24 cellular contexts compared by ENCODE assay signal in genomic region chr11:2569321-2569721, GRCh38.
DNase-seq lines count a peak whose midpoint lies in the region; TF ChIP-seq lines count a peak whose summit lies in the region.
"Had no signal": no experiment of that assay in that cellular context is flagged by ENCODE, and none has a peak within 500 bp of the region (broad histone marks: within the 10 kb centered on the region; RNA-seq: fewer than 3 reads in every experiment).

No MANE protein-coding gene starts in this region.

- H3K27me3 ChIP-seq in Loucy (ENCODE audit: insufficient read depth, low read length, poor library complexity, severe bottlenecking) = no peaks in the 10 kb centered on the region
- H3K27me3 ChIP-seq: BE2C, gastrocnemius medialis, left lung, MG63, vagina had no signal

- H3K9me3 Mint-ChIP-seq in CD14-positive monocyte = peaks cover 0 to 6% (median 0%) of the 10 kb centered on the region in 7 donors
- H3K9me3 Mint-ChIP-seq in type B pancreatic cell = no peaks in the 10 kb centered on the region
- H3K9me3 Mint-ChIP-seq: activated B cell treated with CpG ODN at 0.5 μM for 24 hours; activated CD8-positive, alpha-beta T cell treated with anti-CD3 and anti-CD28 coated beads for 36 hours; activated naive CD4-positive, alpha-beta T cell treated with anti-CD3 and anti-CD28 coated beads, Interleukin-2, amount 50 U/mL, for 72 hours; activated T-cell treated with anti-CD3 and anti-CD28 coated beads, Interleukin-2, amount 50 U/mL, for 24 hours had no signal

- intact Hi-C loops in CD14-positive monocyte (cut with micrococcal nuclease) (no loop called here), posterior vena cava (cut with DNase I) (no loop called here)

- peak overlapping the region; percentile 34 for H3K4me2 ChIP-seq in Loucy (ENCODE audit: low read depth, low read length, poor library complexity, severe bottlenecking)

- no peaks in the 10 kb centered on the region for H3K9me2 ChIP-seq in Loucy (replicated peaks; ENCODE audit: low read depth, low read length)

- H3K4me1 Mint-ChIP-seq in CD14-positive monocyte (peaks cover 9% of the 10 kb centered on the region), type B pancreatic cell (ENCODE audit: unreplicated experiment) (no peaks in the 10 kb centered on the region)
- H3K4me1 Mint-ChIP-seq: activated B cell treated with CpG ODN at 0.5 μM for 24 hours, brain had no signal

- no peak overlapping the region for H3K4me3 ChIP-seq in Loucy (ENCODE audit: low read length, poor library complexity, severe bottlenecking)
- no peak overlapping the region for H3K4me3 ChIP-seq in fibroblast of villous mesenchyme (ENCODE audit: low read depth, low read length)
- H3K4me3 ChIP-seq: gastrocnemius medialis, left lung, MG63, vagina had no signal

- no peak overlapping the region for H3K27ac Mint-ChIP-seq in CD14-positive monocyte
- no peak overlapping the region for H3K27ac Mint-ChIP-seq in type B pancreatic cell
- H3K27ac Mint-ChIP-seq: activated B cell treated with CpG ODN at 0.5 μM for 24 hours; activated CD8-positive, alpha-beta T cell treated with anti-CD3 and anti-CD28 coated beads for 36 hours; activated naive CD4-positive, alpha-beta T cell treated with anti-CD3 and anti-CD28 coated beads, Interleukin-2, amount 50 U/mL, for 72 hours; activated T-cell treated with anti-CD3 and anti-CD28 coated beads, Interleukin-2, amount 50 U/mL, for 24 hours; brain had no signal

- no peaks in the 10 kb centered on the region for H3K36me3 ChIP-seq in Loucy (ENCODE audit: insufficient read depth, low read length)
- H3K36me3 ChIP-seq: BE2C, gastrocnemius medialis, MG63, vagina had no signal

- H3K36me3 Mint-ChIP-seq in CD14-positive monocyte (peaks cover 22 to 40% of the 10 kb centered on the region in 2 donors), type B pancreatic cell (no peaks in the 10 kb centered on the region)
- H3K36me3 Mint-ChIP-seq: activated naive CD4-positive, alpha-beta T cell treated with anti-CD3 and anti-CD28 coated beads, Interleukin-2, amount 50 U/mL, for 72 hours; brain had no signal

- TF ChIP-seq CTCF in CD14-positive monocyte (IDR thresholded peaks at IDR 0.05) = no peak
- TF ChIP-seq CTCF in Loucy (conservative IDR thresholded peaks at IDR 0.05; ENCODE audit: low read length) = no peak
- TF ChIP-seq CTCF in fibroblast of villous mesenchyme (IDR thresholded peaks at IDR 0.05; ENCODE audit: insufficient read depth, low read depth, low read length) = no peak
- TF ChIP-seq CTCF in type B pancreatic cell (conservative IDR thresholded peaks at IDR 0.05) = no peak

- H2AFZ ChIP-seq in Loucy (ENCODE audit: low read length) = no peak overlapping the region

- H3K4me3 Mint-ChIP-seq in CD14-positive monocyte = no peak overlapping the region
- H3K4me3 Mint-ChIP-seq in type B pancreatic cell = no peak overlapping the region
- H3K4me3 Mint-ChIP-seq: activated B cell treated with CpG ODN at 0.5 μM for 24 hours; activated CD8-positive, alpha-beta T cell treated with anti-CD3 and anti-CD28 coated beads for 36 hours; activated T-cell treated with anti-CD3 and anti-CD28 coated beads, Interleukin-2, amount 50 U/mL, for 24 hours; brain had no signal

- no peaks in the 10 kb centered on the region for H3F3A ChIP-seq in Loucy (ENCODE audit: low read depth)

- no peaks in the 10 kb centered on the region for H3K9me3 ChIP-seq in Loucy (ENCODE audit: insufficient read depth, low read depth, low read length)
- H3K9me3 ChIP-seq: BE2C, gastrocnemius medialis, left lung, MG63, vagina had no signal

- no peaks in the 10 kb centered on the region for H3K79me2 ChIP-seq in Loucy (ENCODE audit: insufficient read depth, low read length)

- H3K9ac ChIP-seq in Loucy (ENCODE audit: low read depth, low read length, poor library complexity, severe bottlenecking) = no peak overlapping the region

- H4K20me1 ChIP-seq in Loucy (ENCODE audit: insufficient read depth, low read length, poor library complexity, severe bottlenecking) = no peaks in the 10 kb centered on the region

- peaks cover 3% of the 10 kb centered on the region for H3K4me1 ChIP-seq in Loucy (ENCODE audit: insufficient read depth, low read length, poor library complexity, severe bottlenecking)
- H3K4me1 ChIP-seq: BE2C, gastrocnemius medialis, left lung, vagina had no signal

- H3K27me3 Mint-ChIP-seq in CD14-positive monocyte (ENCODE audit: low read depth in 3 of 3) = no peaks in the 10 kb centered on the region
- no peaks in the 10 kb centered on the region for H3K27me3 Mint-ChIP-seq in type B pancreatic cell
- H3K27me3 Mint-ChIP-seq: activated B cell treated with CpG ODN at 0.5 μM for 24 hours; activated CD8-positive, alpha-beta T cell treated with anti-CD3 and anti-CD28 coated beads for 36 hours; activated T-cell treated with anti-CD3 and anti-CD28 coated beads, Interleukin-2, amount 50 U/mL, for 24 hours had no signal

- DNase-seq in CD14-positive monocyte (ENCODE audit: low spot score) = peak; percentile 38
- DNase-seq in fibroblast of villous mesenchyme (ENCODE audit: low read depth) = peak; percentile 3
- DNase-seq in posterior vena cava (ENCODE audit: low spot score) = peak; percentile 44
- no peak for DNase-seq in NCI-H128 (lab: John Stamatoyannopoulos, UW; ENCODE audit: unreplicated experiment)
- DNase-seq in NCI-H345 (lab: John Stamatoyannopoulos, UW) = no peak
- no peak for DNase-seq in type B pancreatic cell (ENCODE audit: extremely low spot score, unreplicated experiment)
- DNase-seq: activated B cell treated with CpG ODN at 0.5 μM for 24 hours; activated CD8-positive, alpha-beta T cell treated with anti-CD3 and anti-CD28 coated beads for 36 hours; activated T-cell treated with anti-CD3 and anti-CD28 coated beads, Interleukin-2, amount 50 U/mL, for 24 hours; BE2C; cortex of kidney; DMS 273 treated with DMSO at 0.1 percent for 48 hours; gastrocnemius medialis; GF-D8; MG63; NCI-H1930; NCI-H446 treated with DMSO at 0.1 percent for 48 hours; SIG-M5; stimulated activated CD8-positive, alpha-beta memory T cell treated with anti-CD3 and anti-CD28 coated beads, Interleukin-4, amount 100 ng/mL, for 48 hours had no signal

Comparison
In these comparisons a context has a peak if more than half of its experiments do, and no peak if none do; other contexts are left out.
1. DNase-seq: peak in CD14-positive monocyte (single experiment), fibroblast of villous mesenchyme (single experiment) and posterior vena cava (single experiment); none in NCI-H128 (single experiment), NCI-H345 (single experiment) and type B pancreatic cell (single experiment).